ENCODE assay signal across 19 cellular contexts in the genomic region with DNA sequence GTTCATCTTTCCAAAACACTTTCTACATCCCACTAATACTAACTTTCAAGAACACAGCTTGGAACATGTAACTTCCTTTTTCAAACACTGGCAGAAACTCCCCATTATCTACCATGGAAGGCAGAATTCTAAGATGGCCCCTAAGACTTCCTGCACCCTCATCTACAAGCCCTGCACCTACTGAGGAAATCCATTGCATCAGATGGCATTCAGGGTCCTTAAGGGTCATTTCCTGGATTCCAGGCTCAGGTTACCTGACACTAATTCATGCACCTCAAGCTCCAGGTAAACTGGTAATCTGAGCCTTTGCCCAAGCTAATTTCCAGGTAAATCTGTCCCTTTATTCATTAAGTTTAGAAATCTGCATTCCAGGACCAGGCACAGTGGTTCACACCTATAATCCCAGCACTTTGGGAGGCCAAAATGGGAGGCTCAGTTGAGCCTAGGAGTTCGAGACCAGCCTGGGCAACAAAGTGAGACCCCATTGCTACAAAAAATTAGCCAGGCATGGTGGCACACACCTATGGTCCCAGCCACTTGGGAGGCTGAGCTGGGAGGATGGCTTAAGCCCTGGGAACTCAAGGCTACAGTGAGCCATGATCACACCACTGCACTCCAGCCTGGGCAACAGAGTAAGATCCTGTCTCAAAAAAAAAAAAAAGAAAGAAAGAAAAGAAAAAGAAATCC.
DNase-seq lines count a peak whose midpoint lies in the region; ATAC-seq, FAIRE-seq and TF ChIP-seq lines count a peak whose summit lies in the region.
"Had no signal": no experiment of that assay in that cellular context is flagged by ENCODE, and none has a peak within 500 bp of the region (broad histone marks: within the 10 kb centered on the region; RNA-seq: fewer than 3 reads in every experiment).

No MANE protein-coding gene starts in this region.

- no peak overlapping the region for H4K5ac ChIP-seq in H1 (ENCODE audit: insufficient read length, low read depth, low read length)

- TF ChIP-seq CTCF in HFFc6 (IDR thresholded peaks at IDR 0.05) (no peak), RWPE1 (conservative IDR thresholded peaks at IDR 0.05; ENCODE audit: low read depth) (no peak), H1 (IDR thresholded peaks at IDR 0.05; ENCODE audit: control extremely low read depth in 1 of 3, insufficient read depth in 1 of 3, low read depth in 1 of 3, low read length in 3 of 3) (no peak), psoas muscle (IDR thresholded peaks at IDR 0.05) (no peak)

- H3K27ac ChIP-seq in RWPE1 = peak overlapping the region; percentile 75
- H3K27ac ChIP-seq in H1 (ENCODE audit: low read depth, low read length) = no peak overlapping the region
- H3K27ac ChIP-seq in psoas muscle = peak overlapping the region; percentile 73
- H3K27ac ChIP-seq: SK-N-MC had no signal

- H3K27ac Mint-ChIP-seq in HFFc6 = peak overlapping the region; percentile 68; the same call in 1 of the 2 replicates
- H3K27ac Mint-ChIP-seq: B cell; dendritic cell treated with granulocyte-macrophage colony-stimulating factor and Interleukin-4, amounts not matched to agents 40 ng/mL and 50 ng/mL, for 4 days had no signal

- no peak overlapping the region for H3K14ac ChIP-seq in H1 (ENCODE audit: insufficient read length)

- no peaks in the 10 kb centered on the region for H3K36me3 Mint-ChIP-seq in HFFc6 (ENCODE audit: low read depth)

- H2BK120ac ChIP-seq in H1 (replicated peaks; ENCODE audit: low read depth, low read length) = no peak overlapping the region

- H3K4me3 Mint-ChIP-seq in HFFc6 = no peak overlapping the region
- H3K4me3 Mint-ChIP-seq: B cell; dendritic cell treated with granulocyte-macrophage colony-stimulating factor and Interleukin-4, amounts not matched to agents 40 ng/mL and 50 ng/mL, for 4 days; mesothelial cell of epicardium had no signal

- no peak overlapping the region for H2AFZ ChIP-seq in H1 (ENCODE audit: low read length)

- no peaks in the 10 kb centered on the region; the same call in 1 of the 2 replicates for H3K27me3 Mint-ChIP-seq in HFFc6 (ENCODE audit: insufficient read depth)
- H3K27me3 Mint-ChIP-seq: B cell; dendritic cell treated with granulocyte-macrophage colony-stimulating factor and Interleukin-4, amounts not matched to agents 40 ng/mL and 50 ng/mL, for 4 days had no signal

- WGBS in H1 (ENCODE audit: extremely low coverage in 1 of 2, insufficient coverage in 1 of 2, insufficient read length in 1 of 2, insufficient replicate concordance in 2 of 2, low coverage in 1 of 2, low lambda C conversion rate in 2 of 2, missing lambda C conversion rate in 1 of 2), 2 experiments = 100% methylated on average over 1 of the region's 1 CpG; no CpG with 5 or more reads in 1 of the 2 experiments
- WGBS in psoas muscle, 3 donors = 89 to 100% (median 94%) methylated on average over 1 of the region's 1 CpG

- H2BK15ac ChIP-seq in H1 (ENCODE audit: low read length) = no peak overlapping the region

- no peak for TF ChIP-seq EP300 in H1 (IDR thresholded peaks at IDR 0.05; ENCODE audit: borderline replicate concordance in 1 of 2, low read depth in 2 of 2, low read length in 2 of 2)

- POLR2A ChIA-PET in RWPE1 (lab: Yijun Ruan, JAX; ENCODE audit: low non-redundant PET) (no interaction called here), H1 (lab: Charles Lee; ENCODE audit: partially characterized antibody) (no interaction called here)

- H3K23ac ChIP-seq in H1 (ENCODE audit: insufficient read length) = no peak overlapping the region

- H4K91ac ChIP-seq in H1 (replicated peaks; ENCODE audit: insufficient read length, low read length) = no peak overlapping the region

- H2BK20ac ChIP-seq in H1 (ENCODE audit: low read length) = peak overlapping the region; percentile 68; the same call in 1 of the 2 replicates

- peak; percentile 39 for FAIRE-seq in H1 (lab: Jason Lieb, UNC)
- FAIRE-seq in RCC 7860 (lab: Jason Lieb, UNC) = no peak

- H4K20me1 ChIP-seq in H1 (replicated peaks in 1 of 2; ENCODE audit: control insufficient read depth in 1 of 2, insufficient read depth in 2 of 2, low read length in 2 of 2) = no peaks in the 10 kb centered on the region

- H3K9me3 Mint-ChIP-seq in HFFc6 = no peaks in the 10 kb centered on the region
- H3K9me3 Mint-ChIP-seq: mesothelial cell of epicardium had no signal

- peaks cover 27% of the 10 kb centered on the region for H3K4me1 Mint-ChIP-seq in HFFc6 (ENCODE audit: low read depth)
- H3K4me1 Mint-ChIP-seq: B cell had no signal

- no peak overlapping the region for H4K8ac ChIP-seq in H1 (ENCODE audit: extremely low read depth, insufficient read depth, low read length)

- no peaks in the 10 kb centered on the region for H3K79me1 ChIP-seq in H1 (ENCODE audit: low read depth, low read length)

- intact Hi-C loops in psoas muscle (cut with DNase I) = no loop called here

- no peak overlapping the region for H3K56ac ChIP-seq in H1 (replicated peaks; ENCODE audit: insufficient read length, low read depth, low read length)

- no peak overlapping the region for H3K9ac ChIP-seq in H1 (replicated peaks in 1 of 4; ENCODE audit: extremely low read depth in 1 of 4, low read depth in 3 of 4, low read length in 3 of 4)

- peaks cover 3% of the 10 kb centered on the region; the same call in 1 of the 2 replicates for H3K23me2 ChIP-seq in H1 (ENCODE audit: low read depth, low read length)

- H3K79me2 ChIP-seq in H1 (ENCODE audit: control insufficient read depth in 1 of 2, insufficient read depth in 2 of 2, low read length in 2 of 2) = peaks cover 0 to 5% of the 10 kb centered on the region in 2 experiments; a peak in 2 of 4 replicates

- ATAC-seq in psoas muscle (no peak), GM18517 (IDR thresholded peaks at IDR 0.05; ENCODE audit: unreplicated experiment) (no peak)

- no peak overlapping the region for H2AK5ac ChIP-seq in H1 (ENCODE audit: low read depth, low read length)

- H3K9me3 ChIP-seq in H1 (ENCODE audit: insufficient read depth in 2 of 2, low read depth in 1 of 2, low read length in 1 of 2) = no peaks in the 10 kb centered on the region
- no peaks in the 10 kb centered on the region for H3K9me3 ChIP-seq in psoas muscle
- H3K9me3 ChIP-seq: tibial nerve had no signal

- no peak for TF ChIP-seq POLR2A in H1 (IDR thresholded peaks at IDR 0.05; ENCODE audit: control extremely low read depth in 1 of 2, low read depth in 2 of 2, low read length in 2 of 2)

- no peaks in the 10 kb centered on the region for H3K27me3 ChIP-seq in H1 (replicated peaks in 1 of 4; ENCODE audit: control insufficient read depth in 3 of 4, extremely low read depth in 1 of 4, insufficient read depth in 3 of 4, low read length in 3 of 4)
- H3K27me3 ChIP-seq in psoas muscle (ENCODE audit: insufficient read depth in 3 of 3, low read length in 2 of 3) = no peaks in the 10 kb centered on the region
- H3K27me3 ChIP-seq: tibial nerve had no signal

- H3K36me3 ChIP-seq in H1 (ENCODE audit: control insufficient read depth in 2 of 4, insufficient read depth in 4 of 4, low read length in 3 of 4) (no peaks in the 10 kb centered on the region), psoas muscle (ENCODE audit: insufficient read depth in 1 of 2, low read depth in 1 of 2) (no peaks in the 10 kb centered on the region)
- H3K36me3 ChIP-seq: tibial nerve had no signal

- peaks cover 0 to 4% (median 0%) of the 10 kb centered on the region in 4 experiments; a peak in 1 of 7 replicates for H3K4me1 ChIP-seq in H1 (replicated peaks in 1 of 4; ENCODE audit: control insufficient read depth in 3 of 4, insufficient read depth in 4 of 4, low read length in 3 of 4)
- peaks cover 52% of the 10 kb centered on the region for H3K4me1 ChIP-seq in psoas muscle

- H3K4me3 ChIP-seq in H1 (ENCODE audit: extremely low read depth in 1 of 4, insufficient read depth in 2 of 4, low read depth in 3 of 4, low read length in 4 of 4) (no peak overlapping the region), psoas muscle (no peak overlapping the region)
- H3K4me3 ChIP-seq: SK-N-MC, skin epidermis, tibial nerve had no signal

- DNase-seq in HFFc6 (no peak), RWPE1 (ENCODE audit: low spot score) (no peak), H1 (ENCODE audit: low read depth in 1 of 2, low spot score in 2 of 2) (no peak), psoas muscle (no peak), RCC 7860 (ENCODE audit: low spot score) (no peak), NCI-H2196 (lab: John Stamatoyannopoulos, UW; ENCODE audit: unreplicated experiment) (no peak)
- no peak for DNase-seq in activated CD4-positive, alpha-beta T cell treated with anti-CD3 and anti-CD28 coated beads for 4 hours
- DNase-seq: activated CD8-positive, alpha-beta memory T cell treated with anti-CD3 and anti-CD28 coated beads for 24 hours; activated effector memory CD4-positive, alpha-beta T cell treated with Interleukin-2 at 50 U/mL for 16 hours; aorta; glutamatergic neuron; Karpas-422 had no signal

- H2BK12ac ChIP-seq in H1 (ENCODE audit: low read depth, low read length) = peak overlapping the region; percentile 72; the same call in 1 of the 2 replicates

- TF ChIP-seq RAD21 in H1 (IDR thresholded peaks at IDR 0.05 in 1 of 2, conservative IDR thresholded peaks at IDR 0.05 in 1 of 2; ENCODE audit: low read depth in 2 of 2, low read length in 2 of 2) = no peak

- H3K18ac ChIP-seq in H1 (ENCODE audit: extremely low read depth, low read length) = no peak overlapping the region

- CTCF ChIA-PET in RWPE1 (lab: Yijun Ruan, JAX) = interaction anchor here (0.6 to 0.8 kb wide), 2 partner anchors 47 to 80 kb away, joined by 4 to 5 read pairs; no protein-coding TSS in a partner anchor
- CTCF ChIA-PET in H1 (lab: Charles Lee; ENCODE audit: partially characterized antibody) = interaction anchor here (0.9 to 1.6 kb wide), 4 partner anchors 16 to 131 kb away, joined by 3 to 5 read pairs (median 3); no protein-coding TSS in a partner anchor

- H2BK5ac ChIP-seq in H1 (ENCODE audit: low read depth, low read length) = no peak overlapping the region; the same call in 1 of the 2 replicates

- no peak overlapping the region for H3K4me2 ChIP-seq in H1 (ENCODE audit: insufficient read depth in 1 of 2, low read depth in 2 of 2, low read length in 2 of 2)

- H3K4ac ChIP-seq in H1 (replicated peaks; ENCODE audit: insufficient read length, low read depth, low read length) = no peak overlapping the region

TF ChIP-seq in H1, 55 proteins besides CTCF, POLR2A, EP300 and RAD21:
- TF ChIP-seq CEBPB (IDR thresholded peaks at IDR 0.05; ENCODE audit: low read depth, low read length) = peak; percentile 45; the same call in 1 of the 2 replicates
- no peak for TF ChIP-seq KDM4A (IDR thresholded peaks at IDR 0.05; ENCODE audit: low read depth, low read length, severe bottlenecking)
